Comparison of ENCODE assay signal across 10 cellular contexts in the genomic region with DNA sequence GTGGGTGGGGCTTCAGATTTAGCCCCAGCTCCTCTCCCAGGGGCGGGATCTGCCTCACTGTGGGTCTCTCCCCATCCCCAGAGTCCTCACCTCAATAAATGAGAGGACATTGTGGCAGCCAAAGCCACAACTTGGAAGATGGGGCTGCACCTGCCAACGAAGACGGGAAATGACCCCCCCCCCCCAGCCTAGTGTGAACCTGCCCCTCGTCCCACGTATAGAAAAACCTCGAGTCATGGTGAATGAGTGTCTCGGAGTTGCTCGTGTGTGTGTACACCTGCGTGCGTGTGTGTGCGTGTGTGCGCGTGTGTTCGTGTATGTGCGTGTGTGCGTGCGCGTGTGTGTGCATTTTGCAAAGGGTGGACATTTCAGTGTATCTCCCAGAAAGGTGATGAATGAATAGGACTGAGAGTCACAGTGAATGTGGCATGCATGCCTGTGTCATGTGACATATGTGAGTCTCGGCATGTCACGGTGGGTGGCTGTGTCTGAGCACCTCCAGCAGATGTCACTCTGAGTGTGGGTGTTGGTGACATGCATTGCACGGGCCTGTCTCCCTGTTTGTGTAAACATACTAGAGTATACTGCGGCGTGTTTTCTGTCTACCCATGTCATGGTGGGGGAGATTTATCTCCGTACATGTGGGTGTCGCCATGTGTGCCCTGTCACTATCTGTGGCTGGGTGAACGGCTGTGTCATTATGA. TPM values are rescaled to one million over a fixed set of nuclear protein-coding genes. Genes with fewer than 3 reads are reported as not detected.
DNase-seq lines count a peak whose midpoint lies in the region; ATAC-seq, FAIRE-seq and TF ChIP-seq lines count a peak whose summit lies in the region.
"Had no signal": no experiment of that assay in that cellular context is flagged by ENCODE, and none has a peak within 500 bp of the region (broad histone marks: within the 10 kb centered on the region; RNA-seq: fewer than 3 reads in every experiment).

No MANE protein-coding gene starts in this region.

- WGBS in A549 (ENCODE audit: missing lambda C conversion rate) = 44% methylated on average over 24 of the region's 26 CpGs
- whole genome bisulfite sequencing in neuronal stem cell (ENCODE audit: extremely low coverage in 2 of 2, insufficient read length in 2 of 2, insufficient replicate concordance in 1 of 2), 2 donors = no CpG with 5 or more reads among the region's 26 CpGs

- no peak overlapping the region for H3K23ac ChIP-seq in neuronal stem cell (ENCODE audit: low read depth, low read length, poor library complexity)

- H3K9me3 ChIP-seq in A549 (no peaks in the 10 kb centered on the region), neuronal stem cell (replicated peaks in 1 of 2; ENCODE audit: control insufficient read depth in 2 of 2, insufficient read depth in 1 of 2, low read depth in 1 of 2, low read length in 2 of 2) (no peaks in the 10 kb centered on the region), breast epithelium (no peaks in the 10 kb centered on the region), tibial artery (no peaks in the 10 kb centered on the region)
- H3K9me3 ChIP-seq: psoas muscle had no signal

- TF ChIP-seq POLR2A in A549 (IDR thresholded peaks at IDR 0.05; ENCODE audit: low read length) (no peak), breast epithelium (IDR thresholded peaks at IDR 0.05) (no peak)

- POLR2A ChIA-PET in A549 (lab: Yijun Ruan, JAX) = no interaction called here

- no peak for TF ChIP-seq EP300 in A549 (IDR thresholded peaks at IDR 0.05)

- no peak overlapping the region for H3K9ac ChIP-seq in neuronal stem cell (ENCODE audit: low read depth, low read length, poor library complexity)

- CTCF ChIA-PET in A549 (lab: Yijun Ruan, JAX) = interaction anchor here (1.0 to 1.3 kb wide), 3 partner anchors 36 to 121 kb away, joined by 3 to 4 read pairs (median 4); no protein-coding TSS in a partner anchor

- H3K4me1 ChIP-seq in A549 (peaks cover 10% of the 10 kb centered on the region; the same call in 2 of the 3 replicates), neuronal stem cell (ENCODE audit: control insufficient read depth in 2 of 2, insufficient read depth in 1 of 2, low read depth in 1 of 2, low read length in 2 of 2) (peaks cover 8 to 9% of the 10 kb centered on the region in 2 donors), breast epithelium (peaks cover 0 to 3% of the 10 kb centered on the region in 2 donors), tibial artery (peaks cover 0 to 20% (median 11%) of the 10 kb centered on the region in 4 donors)
- H3K4me1 ChIP-seq: psoas muscle had no signal

- no peak overlapping the region for H3K14ac ChIP-seq in neuronal stem cell (ENCODE audit: low read length)

- no peak overlapping the region for H3K18ac ChIP-seq in neuronal stem cell (ENCODE audit: low read length)

- peak overlapping the region; percentile 20 for H2AFZ ChIP-seq in neuronal stem cell (ENCODE audit: low read length)

- H3K4me2 ChIP-seq in A549 (peak overlapping the region; percentile 19; the same call in 1 of the 3 replicates), neuronal stem cell (ENCODE audit: insufficient read depth, low read length, poor library complexity, severe bottlenecking) (no peak overlapping the region)

- H2BK15ac ChIP-seq in neuronal stem cell (ENCODE audit: low read length) = no peak overlapping the region

- DNase-seq in A549 (ENCODE audit: low read depth in 1 of 2, low spot score in 1 of 2) (peak in 1 of 2 experiments; percentile 30), GM19239 (ENCODE audit: insufficient read length, low spot score) (peak; percentile 71), SHP77 treated with DMSO at 0.1 percent for 48 hours (lab: John Stamatoyannopoulos, UW) (peak; percentile 28), neuronal stem cell (ENCODE audit: low spot score) (no peak), breast epithelium (ENCODE audit: low spot score in 2 of 2) (no peak), tibial artery (no peak), NCI-H2196 treated with DMSO at 0.1 percent for 48 hours (lab: John Stamatoyannopoulos, UW; ENCODE audit: unreplicated experiment) (no peak)
- DNase-seq in activated naive CD4-positive, alpha-beta T cell (lab: John Stamatoyannopoulos, UW) = peak; percentile 26 to 53 (median 38)

- intact Hi-C loops in breast epithelium (cut with DNase I; ENCODE audit: low total_unique reads) = loop anchor here (10.0 kb wide), 1 partner anchor 114 kb away; no protein-coding TSS in a partner anchor
- intact Hi-C loops in tibial artery (cut with DNase I; ENCODE audit: low total_unique reads) = loop anchor here (10.0 kb wide), 1 partner anchor 324 kb away; no protein-coding TSS in a partner anchor

- H3K27me3 ChIP-seq in neuronal stem cell (ENCODE audit: control insufficient read depth in 3 of 3, insufficient read depth in 3 of 3, low read depth in 1 of 3, low read length in 3 of 3) (peaks cover 0 to 11% (median 8%) of the 10 kb centered on the region in 3 experiments), breast epithelium (peaks cover 0 to 38% of the 10 kb centered on the region in 2 donors), tibial artery (peaks cover 0 to 41% of the 10 kb centered on the region in 2 donors)

- H2AK5ac ChIP-seq in neuronal stem cell (ENCODE audit: low read depth, low read length) = no peak overlapping the region

- H3K36me3 ChIP-seq in neuronal stem cell (replicated peaks in 1 of 2; ENCODE audit: control insufficient read depth in 2 of 2, insufficient read depth in 2 of 2, low read length in 2 of 2) (peaks cover 13 to 21% of the 10 kb centered on the region in 2 donors), breast epithelium (no peaks in the 10 kb centered on the region), tibial artery (peaks cover 8 to 21% (median 21%) of the 10 kb centered on the region in 3 donors)

- H3K4ac ChIP-seq in neuronal stem cell (ENCODE audit: low read length) = no peak overlapping the region

- no peak for TF ChIP-seq CTCF in A549 (IDR thresholded peaks at IDR 0.05)
- no peak for TF ChIP-seq CTCF in breast epithelium (IDR thresholded peaks at IDR 0.05)
- TF ChIP-seq CTCF in tibial artery (IDR thresholded peaks at IDR 0.05) = no peak

- peaks cover 17% of the 10 kb centered on the region for H3K79me1 ChIP-seq in neuronal stem cell (ENCODE audit: low read depth, low read length)

- no peak for ATAC-seq in A549

- H2BK5ac ChIP-seq in neuronal stem cell (ENCODE audit: low read length) = no peak overlapping the region

- peak overlapping the region; percentile 94 for H4K8ac ChIP-seq in neuronal stem cell (ENCODE audit: low read depth, low read length)

- FAIRE-seq in A549 (lab: Jason Lieb, UNC) (no peak), GM19239 (lab: Jason Lieb, UNC) (peak; percentile 93)

- no peak overlapping the region for H4K91ac ChIP-seq in neuronal stem cell (ENCODE audit: low read depth, low read length, poor library complexity)

- TF ChIP-seq RAD21 in A549 (conservative IDR thresholded peaks at IDR 0.05 in 1 of 2, IDR thresholded peaks at IDR 0.05 in 1 of 2) = 0 out of 5 replicates have a peak, but pooled peaks of 1 of the 2 experiments have one; percentile 5

- H2BK12ac ChIP-seq in neuronal stem cell (ENCODE audit: low read length) = no peak overlapping the region

- H2BK120ac ChIP-seq in neuronal stem cell (ENCODE audit: low read depth, low read length) = no peak overlapping the region

- H3K4me3 ChIP-seq in A549 (no peak overlapping the region), neuronal stem cell (ENCODE audit: low read length in 2 of 2) (no peak overlapping the region), breast epithelium (no peak overlapping the region), tibial artery (no peak overlapping the region)
- H3K4me3 ChIP-seq: psoas muscle had no signal

- H3K27ac ChIP-seq in A549 = no peak overlapping the region
- no peak overlapping the region for H3K27ac ChIP-seq in neuronal stem cell (replicated peaks; ENCODE audit: low read length)
- H3K27ac ChIP-seq in breast epithelium = no peak overlapping the region
- no peak overlapping the region for H3K27ac ChIP-seq in tibial artery
- H3K27ac ChIP-seq: psoas muscle had no signal

RNA-seq across cellular contexts. Expression of gene TRAPPC5, which starts 1.5 kb away (rescaled TPM):
- 23.8 and 31.6 TPM in 2 replicates for polyA plus RNA-seq in A549 (2011; rRNA removed)
- 85.4 and 117 TPM in 2 replicates for polyA plus RNA-seq in A549 (2012; cell fraction: cytosol; rRNA removed)
- 33.9 and 87.2 TPM in 2 replicates for polyA plus RNA-seq in A549 (2012; cell fraction: nucleus; rRNA removed)
- 50.9 to 60.8 TPM (median 59.8 TPM) in 3 replicates for polyA plus RNA-seq in A549 (2017; fragmentation: RNase III; extraction: RNeasy Plus Mini Kit Qiagen cat#74134 plus additional on column Dnase treatment)
- polyA minus RNA-seq in A549 (2011; rRNA and poly(A)+ RNA removed) = 11.0 and 14.7 TPM in 2 replicates
- 57.8 TPM for polyA plus RNA-seq in neuronal stem cell (2013, experiment 1 of 2)
- polyA plus RNA-seq in neuronal stem cell (2013, experiment 2 of 2) = 52.6 TPM
- 10 to 100 TPM; 34.7 to 84.0 (median 62.6) TPM for total RNA-seq in breast epithelium

RNA-seq across cellular contexts. Expression of gene MCEMP1, which starts 2.3 kb away (rescaled TPM):
- polyA plus RNA-seq in A549 (2011; rRNA removed) = 0.05 and 0.17 TPM in 2 replicates
- polyA plus RNA-seq in A549 (2012; cell fraction: cytosol; rRNA removed) = not detected in 2 replicates
- polyA plus RNA-seq in A549 (2012; cell fraction: nucleus; rRNA removed) = not detected in 2 replicates
- polyA plus RNA-seq in A549 (2017; fragmentation: RNase III; extraction: RNeasy Plus Mini Kit Qiagen cat#74134 plus additional on column Dnase treatment) = not detected in 3 replicates
- not detected in 2 replicates for polyA minus RNA-seq in A549 (2011; rRNA and poly(A)+ RNA removed)
- polyA plus RNA-seq in neuronal stem cell (2013, experiment 1 of 2) = not detected
- polyA plus RNA-seq in neuronal stem cell (2013, experiment 2 of 2) = not detected
- 1 to 10 TPM in 2 of 3 donors, not detected in 1; 1.0 to 2.4 TPM for total RNA-seq in breast epithelium
- total RNA-seq: Daoy had no signal

RNA-seq across cellular contexts. Expression of gene RETN, which starts 10.3 kb away (rescaled TPM):
- polyA plus RNA-seq in A549 (2011; rRNA removed) (not detected in 2 replicates), A549 (2017; fragmentation: RNase III; extraction: RNeasy Plus Mini Kit Qiagen cat#74134 plus additional on column Dnase treatment) (not detected in 3 replicates)
- not detected in 2 replicates for polyA plus RNA-seq in A549 (2012; cell fraction: cytosol; rRNA removed)
- polyA plus RNA-seq in A549 (2012; cell fraction: nucleus; rRNA removed) = not detected in 2 replicates
- polyA minus RNA-seq in A549 (2011; rRNA and poly(A)+ RNA removed) = not detected in 2 replicates
- polyA plus RNA-seq in neuronal stem cell (2013, experiment 1 of 2) = not detected
- not detected for polyA plus RNA-seq in neuronal stem cell (2013, experiment 2 of 2)
- not detected for total RNA-seq in breast epithelium
- total RNA-seq: Daoy had no signal

RNA-seq across cellular contexts. Expression of gene FCER2, which starts 22.8 kb away (rescaled TPM):
- polyA plus RNA-seq in A549 (2011; rRNA removed) (not detected in 2 replicates), A549 (2017; fragmentation: RNase III; extraction: RNeasy Plus Mini Kit Qiagen cat#74134 plus additional on column Dnase treatment) (not detected in 3 replicates)
- not detected in 2 replicates for polyA plus RNA-seq in A549 (2012; cell fraction: cytosol; rRNA removed)
- polyA plus RNA-seq in A549 (2012; cell fraction: nucleus; rRNA removed) = not detected in 2 replicates
- polyA minus RNA-seq in A549 (2011; rRNA and poly(A)+ RNA removed) = not detected in 2 replicates
- 0.03 TPM for polyA plus RNA-seq in neuronal stem cell (2013, experiment 1 of 2)
- polyA plus RNA-seq in neuronal stem cell (2013, experiment 2 of 2) = not detected
- under 1 TPM in 2 of 3 donors, not detected in 1; 0.29 to 0.48 TPM for total RNA-seq in breast epithelium
- total RNA-seq: Daoy had no signal

RNA-seq across cellular contexts. Expression of gene STXBP2, which starts 42.3 kb away (rescaled TPM):
- polyA plus RNA-seq in A549 (2011; rRNA removed) = 44.4 and 47.2 TPM in 2 replicates
- polyA plus RNA-seq in A549 (2012; cell fraction: cytosol; rRNA removed) = 57.5 and 63.0 TPM in 2 replicates
- 163 and 178 TPM in 2 replicates for polyA plus RNA-seq in A549 (2012; cell fraction: nucleus; rRNA removed)
- 39.4 to 47.6 TPM (median 41.4 TPM) in 3 replicates for polyA plus RNA-seq in A549 (2017; fragmentation: RNase III; extraction: RNeasy Plus Mini Kit Qiagen cat#74134 plus additional on column Dnase treatment)
- 129 and 144 TPM in 2 replicates for polyA minus RNA-seq in A549 (2011; rRNA and poly(A)+ RNA removed)
- 15.8 TPM for polyA plus RNA-seq in neuronal stem cell (2013, experiment 1 of 2)
- 14.9 TPM for polyA plus RNA-seq in neuronal stem cell (2013, experiment 2 of 2)
- 10 to 100 TPM; 15.4 to 55.3 (median 37.0) TPM for total RNA-seq in breast epithelium

Comparison
In these comparisons a context has a peak if more than half of its experiments do, and no peak if none do; other contexts are left out.
1. DNase-seq: peak in GM19239 (single experiment), SHP77 treated with DMSO at 0.1 percent for 48 hours (single experiment) and activated naive CD4-positive, alpha-beta T cell (4 of 4); none in neuronal stem cell (single experiment), breast epithelium (0 of 2), tibial artery (0 of 2) and NCI-H2196 treated with DMSO at 0.1 percent for 48 hours (single experiment).